In genomic region chr12:38544357-38545066, GRCh38 we compare ENCODE assay signal across 13 cellular contexts.
DNase-seq lines count a peak whose midpoint lies in the region; ATAC-seq and TF ChIP-seq lines count a peak whose summit lies in the region.
"Had no signal": no experiment of that assay in that cellular context is flagged by ENCODE, and none has a peak within 500 bp of the region (broad histone marks: within the 10 kb centered on the region; RNA-seq: fewer than 3 reads in every experiment).

No MANE protein-coding gene starts in this region.

- DNase-seq in MG63 (no peak), SK-N-MC (ENCODE audit: low read depth, low spot score) (no peak), NCI-H2081 treated with DMSO at 0.1 percent for 48 hours (lab: John Stamatoyannopoulos, UW) (no peak), T-helper 1 cell (no peak), NCI-H1105 treated with DMSO at 0.1 percent for 48 hours (lab: John Stamatoyannopoulos, UW) (no peak)
- DNase-seq: activated CD4-positive, alpha-beta T cell treated with anti-CD3 and anti-CD28 coated beads for 4 hours; activated naive CD8-positive, alpha-beta T cell treated with anti-CD3 and anti-CD28 coated beads, Interleukin-2, amount 10 ng/mL, durations not matched to agents 7 days and 5 days; C1 segment of cervical spinal cord; central memory CD4-positive, alpha-beta T cell; NCI-H2227 treated with DMSO at 0.1 percent for 48 hours had no signal

- peak; percentile 18; the same call in 1 of the 3 replicates for TF ChIP-seq CTCF in GM12872 (IDR thresholded peaks at IDR 0.05; ENCODE audit: insufficient read depth, low read depth, low read length)

- H3K4me3 ChIP-seq in MG63 (peak overlapping the region; percentile 2; the same call in 1 of the 2 replicates), SK-N-MC (0 out of 2 replicates have a peak overlapping the region, but pooled peaks have one; percentile 11), neuron (ENCODE audit: low read length) (no peak overlapping the region)

- H3K9ac ChIP-seq in SK-N-MC (ENCODE audit: insufficient read length) = no peak overlapping the region

- H3K4me1 ChIP-seq in neuron (ENCODE audit: insufficient read depth, low read length) = peaks cover 2% of the 10 kb centered on the region

- no peaks in the 10 kb centered on the region for H3K27me3 ChIP-seq in MG63
- H3K27me3 ChIP-seq in neuron (ENCODE audit: insufficient read depth, low read length) = no peaks in the 10 kb centered on the region

- no peaks in the 10 kb centered on the region for H3K9me3 ChIP-seq in MG63
- H3K9me3 ChIP-seq in SK-N-MC (ENCODE audit: low read depth, low read length) = no peaks in the 10 kb centered on the region
- H3K9me3 ChIP-seq in neuron (ENCODE audit: low read length) = peaks cover 2% of the 10 kb centered on the region

- no peaks in the 10 kb centered on the region for H3K36me3 ChIP-seq in MG63
- H3K36me3 ChIP-seq in SK-N-MC (ENCODE audit: insufficient read depth, low read length) = no peaks in the 10 kb centered on the region
- no peaks in the 10 kb centered on the region for H3K36me3 ChIP-seq in neuron (ENCODE audit: insufficient read depth, low read length)

- ATAC-seq in GM21515 (IDR thresholded peaks at IDR 0.05; ENCODE audit: unreplicated experiment) = no peak

- H2AFZ ChIP-seq in neuron (ENCODE audit: low read depth, low read length) = peak overlapping the region; percentile 37

- no peak overlapping the region for H3K27ac ChIP-seq in SK-N-MC
